30 cellular contexts compared by ENCODE assay signal in the genomic region with DNA sequence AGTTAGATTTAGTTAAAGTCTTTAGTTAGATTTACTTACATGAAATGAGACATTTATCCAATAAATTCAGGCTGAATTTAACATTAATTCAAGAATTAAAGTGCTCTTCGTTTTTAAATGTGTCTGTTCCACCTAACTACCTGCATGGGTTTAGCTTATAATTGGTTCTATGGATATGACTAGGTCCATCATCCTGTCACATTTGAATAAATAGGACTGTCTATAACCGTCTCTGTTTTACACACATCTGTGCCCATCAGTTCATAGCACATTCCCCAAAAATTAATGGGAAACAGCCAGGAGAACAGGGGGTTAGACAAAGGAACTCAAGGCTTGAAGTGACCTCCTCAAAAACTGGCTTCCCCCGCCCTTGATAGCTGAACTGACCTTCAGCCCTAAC.
DNase-seq lines count a peak whose midpoint lies in the region; ATAC-seq, FAIRE-seq and TF ChIP-seq lines count a peak whose summit lies in the region.
"Had no signal": no experiment of that assay in that cellular context is flagged by ENCODE, and none has a peak within 500 bp of the region (broad histone marks: within the 10 kb centered on the region; RNA-seq: fewer than 3 reads in every experiment).

No MANE protein-coding gene starts in this region.

- no peak overlapping the region for H2BK15ac ChIP-seq in H1 (ENCODE audit: low read length)

- TF ChIP-seq RAD21 in H1 (IDR thresholded peaks at IDR 0.05 in 1 of 2, conservative IDR thresholded peaks at IDR 0.05 in 1 of 2; ENCODE audit: low read depth in 2 of 2, low read length in 2 of 2) (no peak), SK-N-SH (IDR thresholded peaks at IDR 0.05; ENCODE audit: low read length) (no peak)

- H3F3A ChIP-seq in SK-N-SH (replicated peaks; ENCODE audit: insufficient read depth): no peaks in the 10 kb centered on the region

- H3K36me3 ChIP-seq in H1 (ENCODE audit: control insufficient read depth in 2 of 4, insufficient read depth in 4 of 4, low read length in 3 of 4): no peaks in the 10 kb centered on the region; a peak in 1 of 8 replicates
- peaks cover 0 to 7% of the 10 kb centered on the region in 2 experiments for H3K36me3 ChIP-seq in SK-N-SH (replicated peaks in 1 of 2; ENCODE audit: control insufficient read depth in 1 of 2, insufficient read depth in 2 of 2, low read length in 1 of 2)
- no peaks in the 10 kb centered on the region for H3K36me3 ChIP-seq in tibial nerve

- H3K9ac ChIP-seq in H1 (replicated peaks in 1 of 4; ENCODE audit: extremely low read depth in 1 of 4, low read depth in 3 of 4, low read length in 3 of 4) (no peak overlapping the region), SK-N-SH (no peak overlapping the region)
- H3K9ac ChIP-seq: GM23248, KMS-11 had no signal

- no peak overlapping the region for H4K5ac ChIP-seq in H1 (ENCODE audit: insufficient read length, low read depth, low read length)

- no peaks in the 10 kb centered on the region for H3K79me1 ChIP-seq in H1 (ENCODE audit: low read depth, low read length)

- no peak overlapping the region for H2BK20ac ChIP-seq in H1 (ENCODE audit: low read length)

- CTCF ChIA-PET in H1 (lab: Charles Lee; ENCODE audit: partially characterized antibody): interaction anchor here (1.5 kb wide), 1 partner anchor 37 kb away, joined by 3 read pairs; no protein-coding TSS in a partner anchor
- CTCF ChIA-PET in SK-N-SH (lab: Yijun Ruan, JAX): no interaction called here

- FAIRE-seq in GM12892 (lab: Jason Lieb, UNC) (peak; percentile 69), H1 (lab: Jason Lieb, UNC) (no peak)

- peaks cover 0 to 15% of the 10 kb centered on the region in 2 donors for H3K9me3 Mint-ChIP-seq in activated naive CD4-positive, alpha-beta T cell treated with anti-CD3 and anti-CD28 coated beads, Interleukin-2, amount 50 U/mL, for 72 hours
- H3K9me3 Mint-ChIP-seq: CD8-positive, alpha-beta T cell; IgD-negative memory B cell had no signal

- H3K4me3 ChIP-seq in H1 (ENCODE audit: extremely low read depth in 1 of 4, insufficient read depth in 2 of 4, low read depth in 3 of 4, low read length in 4 of 4) (no peak overlapping the region), SK-N-SH (ENCODE audit: low read depth in 2 of 2, low read length in 1 of 2) (no peak overlapping the region), tibial nerve (no peak overlapping the region)
- H3K4me3 ChIP-seq: GM23248 had no signal

- no peak overlapping the region for H2AK5ac ChIP-seq in H1 (ENCODE audit: low read depth, low read length)

- no peak overlapping the region for H2BK120ac ChIP-seq in H1 (replicated peaks; ENCODE audit: low read depth, low read length)

- H4K20me1 ChIP-seq in H1 (replicated peaks in 1 of 2; ENCODE audit: control insufficient read depth in 1 of 2, insufficient read depth in 2 of 2, low read length in 2 of 2) (no peaks in the 10 kb centered on the region), SK-N-SH (ENCODE audit: insufficient read depth) (no peaks in the 10 kb centered on the region)

- no peaks in the 10 kb centered on the region for H3K9me3 ChIP-seq in H1 (ENCODE audit: insufficient read depth in 2 of 2, low read depth in 1 of 2, low read length in 1 of 2)
- no peaks in the 10 kb centered on the region for H3K9me3 ChIP-seq in SK-N-SH
- no peaks in the 10 kb centered on the region for H3K9me3 ChIP-seq in tibial nerve
- H3K9me3 ChIP-seq: Caco-2 had no signal

- peaks cover 0 to 3% (median 0%) of the 10 kb centered on the region in 4 experiments; a peak in 2 of 7 replicates for H3K4me1 ChIP-seq in H1 (replicated peaks in 1 of 4; ENCODE audit: control insufficient read depth in 3 of 4, insufficient read depth in 4 of 4, low read length in 3 of 4)
- H3K4me1 ChIP-seq in SK-N-SH (ENCODE audit: control insufficient read depth in 1 of 2, insufficient read depth in 2 of 2, low read depth in 1 of 2, low read length in 1 of 2): peaks cover 0 to 6% of the 10 kb centered on the region in 2 experiments; a peak in 3 of 4 replicates
- peaks cover 0 to 5% (median 0%) of the 10 kb centered on the region in 4 donors for H3K4me1 ChIP-seq in tibial nerve
- H3K4me1 ChIP-seq: Caco-2 had no signal

- H2BK5ac ChIP-seq in H1 (ENCODE audit: low read depth, low read length): no peak overlapping the region

- H3K9me2 ChIP-seq in SK-N-SH: no peaks in the 10 kb centered on the region

- ATAC-seq in GM19351 (IDR thresholded peaks at IDR 0.05; ENCODE audit: unreplicated experiment): peak; percentile 39
- ATAC-seq in HG02798 (IDR thresholded peaks at IDR 0.05; ENCODE audit: poor library complexity, unreplicated experiment): peak; percentile 29
- no peak for ATAC-seq in activated naive CD4-positive, alpha-beta T cell treated with anti-CD3 and anti-CD28 coated beads, Interleukin-2, amount 50 U/mL, for 72 hours
- ATAC-seq: CD8-positive, alpha-beta T cell; Panc1 had no signal

- no peak overlapping the region for H3K4ac ChIP-seq in H1 (replicated peaks; ENCODE audit: insufficient read length, low read depth, low read length)

- TF ChIP-seq POLR2A in GM12892 (IDR thresholded peaks at IDR 0.05; ENCODE audit: low read depth, low read length) (0 out of 2 replicates have a peak, but pooled peaks have one; percentile 14), H1 (IDR thresholded peaks at IDR 0.05; ENCODE audit: control extremely low read depth in 1 of 2, low read depth in 2 of 2, low read length in 2 of 2) (no peak), tibial nerve (IDR thresholded peaks at IDR 0.05) (no peak)

- TF ChIP-seq CTCF in H1 (IDR thresholded peaks at IDR 0.05; ENCODE audit: control extremely low read depth in 1 of 3, insufficient read depth in 1 of 3, low read depth in 1 of 3, low read length in 3 of 3) (no peak), SK-N-SH (IDR thresholded peaks at IDR 0.05) (no peak), tibial nerve (IDR thresholded peaks at IDR 0.05) (no peak)

- H3K23ac ChIP-seq in H1 (ENCODE audit: insufficient read length): no peak overlapping the region

- no peak overlapping the region for H2BK12ac ChIP-seq in H1 (ENCODE audit: low read depth, low read length)

- H4K91ac ChIP-seq in H1 (replicated peaks; ENCODE audit: insufficient read length, low read length): no peak overlapping the region

- no peaks in the 10 kb centered on the region for H3K27me3 ChIP-seq in H1 (replicated peaks in 1 of 4; ENCODE audit: control insufficient read depth in 3 of 4, extremely low read depth in 1 of 4, insufficient read depth in 3 of 4, low read length in 3 of 4)
- H3K27me3 ChIP-seq in SK-N-SH (ENCODE audit: insufficient read depth): no peaks in the 10 kb centered on the region
- H3K27me3 ChIP-seq in tibial nerve: no peaks in the 10 kb centered on the region

- H3K79me2 ChIP-seq in H1 (ENCODE audit: control insufficient read depth in 1 of 2, insufficient read depth in 2 of 2, low read length in 2 of 2) (no peaks in the 10 kb centered on the region), SK-N-SH (ENCODE audit: insufficient read depth) (no peaks in the 10 kb centered on the region)

- H3K18ac ChIP-seq in H1 (ENCODE audit: extremely low read depth, low read length): no peak overlapping the region

- H3K4me2 ChIP-seq in H1 (ENCODE audit: insufficient read depth in 1 of 2, low read depth in 2 of 2, low read length in 2 of 2) (no peak overlapping the region), SK-N-SH (no peak overlapping the region)
- H3K4me2 ChIP-seq: KMS-11 had no signal

- H3K56ac ChIP-seq in H1 (replicated peaks; ENCODE audit: insufficient read length, low read depth, low read length): no peak overlapping the region

- H3K23me2 ChIP-seq in H1 (ENCODE audit: low read depth, low read length): no peaks in the 10 kb centered on the region

- WGBS in H1 (ENCODE audit: extremely low coverage in 1 of 2, insufficient coverage in 1 of 2, insufficient read length in 1 of 2, insufficient replicate concordance in 2 of 2, low coverage in 1 of 2, low lambda C conversion rate in 2 of 2, missing lambda C conversion rate in 1 of 2), 2 experiments: 89% methylated on average over 3 of the region's 3 CpGs; no CpG with 5 or more reads in 1 of the 2 experiments
- 71% methylated on average over 3 of the region's 3 CpGs for WGBS in SK-N-SH (ENCODE audit: low lambda C conversion rate)
- WGBS in tibial nerve, 2 donors: 70 to 83% methylated on average over 3 of the region's 3 CpGs

- no peak for DNase-seq in GM12892 (ENCODE audit: insufficient read length)
- DNase-seq in H1 (ENCODE audit: low read depth in 1 of 2, low spot score in 2 of 2): no peak
- no peak for DNase-seq in activated naive CD4-positive, alpha-beta T cell treated with anti-CD3 and anti-CD28 coated beads, Interleukin-2, amount 50 U/mL, for 72 hours (ENCODE audit: low spot score in 2 of 2)
- DNase-seq in SK-N-SH: no peak
- DNase-seq in NCI-H748 treated with DMSO at 0.1 percent for 48 hours (lab: John Stamatoyannopoulos, UW): no peak
- no peak for DNase-seq in tibial nerve (ENCODE audit: low spot score in 2 of 2)
- DNase-seq: Caco-2; CD8-positive, alpha-beta T cell; DMS 273 treated with DMSO at 0.1 percent for 48 hours; DMS79; EL; GDM1; GM23248; HCEC 1CT; MM.1S; NCI-H2029; NCI-H446; NCI-H524 treated with DMSO at 0.1 percent for 48 hours; SHP77; T-helper 1 cell had no signal

- H3K27ac Mint-ChIP-seq in activated naive CD4-positive, alpha-beta T cell treated with anti-CD3 and anti-CD28 coated beads, Interleukin-2, amount 50 U/mL, for 72 hours: no peak overlapping the region
- H3K27ac Mint-ChIP-seq: B cell; CD8-positive, alpha-beta T cell; IgD-negative memory B cell had no signal

- H2AFZ ChIP-seq in H1 (ENCODE audit: low read length) (peak overlapping the region; percentile 81; the same call in 1 of the 2 replicates), SK-N-SH (ENCODE audit: low read depth) (no peak overlapping the region)
- H2AFZ ChIP-seq: GM23248 had no signal

- POLR2A ChIA-PET in H1 (lab: Charles Lee; ENCODE audit: partially characterized antibody) (no interaction called here), SK-N-SH (lab: Yijun Ruan, JAX) (no interaction called here)

- H3K36me3 Mint-ChIP-seq in activated naive CD4-positive, alpha-beta T cell treated with anti-CD3 and anti-CD28 coated beads, Interleukin-2, amount 50 U/mL, for 72 hours: peaks cover 0 to 15% of the 10 kb centered on the region in 2 donors
- H3K36me3 Mint-ChIP-seq: CD8-positive, alpha-beta T cell had no signal

- H4K8ac ChIP-seq in H1 (ENCODE audit: extremely low read depth, insufficient read depth, low read length): no peak overlapping the region

- no peak for TF ChIP-seq EP300 in H1 (IDR thresholded peaks at IDR 0.05; ENCODE audit: borderline replicate concordance in 1 of 2, low read depth in 2 of 2, low read length in 2 of 2)
- TF ChIP-seq EP300 in SK-N-SH (IDR thresholded peaks at IDR 0.05; ENCODE audit: borderline replicate concordance in 1 of 2, low read depth in 1 of 2, low read length in 1 of 2): no peak
- TF ChIP-seq EP300 in tibial nerve (IDR thresholded peaks at IDR 0.05): no peak

- no peak overlapping the region for H3K14ac ChIP-seq in H1 (ENCODE audit: insufficient read length)

- H3K27ac ChIP-seq in H1 (ENCODE audit: low read depth, low read length) (no peak overlapping the region), SK-N-SH (ENCODE audit: low read depth in 2 of 2, low read length in 1 of 2) (no peak overlapping the region), tibial nerve (no peak overlapping the region)
- H3K27ac ChIP-seq: 22Rv1, C4-2B, GM23248, HL-60, KMS-11, RWPE1 had no signal

TF ChIP-seq in H1, 55 proteins besides CTCF, POLR2A, EP300 and RAD21 (continues in another document):
- no peak for TF ChIP-seq BACH1 (IDR thresholded peaks at IDR 0.05; ENCODE audit: low read length)

TF ChIP-seq in SK-N-SH, 30 proteins besides CTCF, POLR2A, EP300 and RAD21 (continues in another document):
- no peak for TF ChIP-seq RFX5 (IDR thresholded peaks at IDR 0.05; ENCODE audit: low read length)

Comparison
In these comparisons a context has a peak if more than half of its experiments do, and no peak if none do; other contexts are left out.
1. ATAC-seq: peak in GM19351 (single experiment) and HG02798 (single experiment); none in activated naive CD4-positive, alpha-beta T cell treated with anti-CD3 and anti-CD28 coated beads, Interleukin-2, amount 50 U/mL, for 72 hours (0 of 2).